In genomic region chr4:26861434-26862186, GRCh38 we compare ENCODE assay signal across 9 cellular contexts. TPM values are rescaled to one million over a fixed set of nuclear protein-coding genes. Genes with fewer than 3 reads are reported as not detected.
A peak's percentile ranks its signal among the peaks of the same experiment; 100 is the strongest.
DNase-seq lines count a peak whose midpoint lies in the region; ATAC-seq, FAIRE-seq and TF ChIP-seq lines count a peak whose summit lies in the region.
"Had no signal": no experiment of that assay in that cellular context is flagged by ENCODE, and none has a peak within 500 bp of the region (broad histone marks: within the 10 kb centered on the region; RNA-seq: fewer than 3 reads in every experiment).

No MANE protein-coding gene starts in this region.

- H3K4me2 ChIP-seq in HepG2 (ENCODE audit: low read depth, low read length): peak overlapping the region; percentile 73

- no peak for FAIRE-seq in HepG2 (lab: Jason Lieb, UNC)
- FAIRE-seq: G401.6 had no signal

- H3K4me3 ChIP-seq in colonic mucosa: peak overlapping the region; percentile 67
- peak overlapping the region; percentile 80 to 91 (median 89) for H3K4me3 ChIP-seq in HepG2 (replicated peaks in 1 of 3; ENCODE audit: insufficient read depth in 1 of 3, low read depth in 2 of 3, low read length in 3 of 3)

- no peak for TF ChIP-seq CTCF in colonic mucosa (IDR thresholded peaks at IDR 0.05)
- no peak for TF ChIP-seq CTCF in HepG2 (CRISPR knock-in tag; IDR thresholded peaks at IDR 0.05)

- H3K4me1 ChIP-seq in colonic mucosa (peaks cover 7% of the 10 kb centered on the region), HepG2 (ENCODE audit: insufficient read depth, low read length) (peaks cover 52% of the 10 kb centered on the region)

- H3K27ac ChIP-seq in colonic mucosa (peak overlapping the region; percentile 97), HepG2 (ENCODE audit: extremely low read length, insufficient read depth, low read length) (peak overlapping the region; percentile 78)

- intact Hi-C loops in activated CD4-positive, alpha-beta T cell treated with anti-CD3 and anti-CD28 coated beads for 36 hours (cut with DNase I, micrococcal nuclease): loop anchor here (1.0 to 10.0 kb wide), 10 partner anchors 12 to 1627 kb away; partner anchors contain the start of genes PI4K2B (in 1 of the 2), RBPJ (in 1 of the 2) and ZCCHC4 (in 1 of the 2)
- intact Hi-C loops in colonic mucosa (cut with DNase I) (loop anchor here (10.0 kb wide), 1 partner anchor 143 kb away; no protein-coding TSS in a partner anchor), HepG2 (cut with micrococcal nuclease; ENCODE audit: unreplicated experiment) (no loop called here)

- no peaks in the 10 kb centered on the region for H3K9me3 Mint-ChIP-seq in activated CD4-positive, alpha-beta T cell treated with anti-CD3 and anti-CD28 coated beads for 36 hours (ENCODE audit: low read depth)

- no peak overlapping the region for H2AFZ ChIP-seq in HepG2 (ENCODE audit: low read length)

- DNase-seq in SIG-M5 treated with dmso at 0.1 percent for 504 hours (lab: John Stamatoyannopoulos, UW; ENCODE audit: unreplicated experiment) (peak; percentile 58), SIG-M5 (lab: John Stamatoyannopoulos, UW) (no peak), NCI-H2227 (lab: John Stamatoyannopoulos, UW; ENCODE audit: unreplicated experiment) (peak; percentile 57), colonic mucosa (peak; percentile 78), HepG2 (ENCODE audit: low spot score) (peak; percentile 44)
- peak; percentile 89 for DNase-seq in activated CD4-positive, alpha-beta T cell treated with anti-CD3 and anti-CD28 coated beads for 36 hours
- peak; percentile 56 to 72 for DNase-seq in stimulated activated CD4-positive, alpha-beta T cell treated with anti-CD3 and anti-CD28 coated beads, Interleukin-4, amount 100 ng/mL, for 48 hours (ENCODE audit: low read depth in 2 of 2)

- H3K4me3 Mint-ChIP-seq in activated CD4-positive, alpha-beta T cell treated with anti-CD3 and anti-CD28 coated beads for 36 hours: peak overlapping the region; percentile 91

- POLR2A ChIA-PET in activated CD4-positive, alpha-beta T cell treated with anti-CD3 and anti-CD28 coated beads for 36 hours (lab: Charles Lee): interaction anchor here (0.6 to 2.8 kb wide), 7 partner anchors 12 to 1701 kb away, joined by 3 to 22 read pairs (median 3); partner anchors contain the start of gene SEPSECS
- POLR2A ChIA-PET in HepG2 (lab: Yijun Ruan, JAX): interaction anchor here (0.9 to 2.7 kb wide), 2 partner anchors 40 to 138 kb away, joined by 3 to 11 read pairs; no protein-coding TSS in a partner anchor

- peaks cover 57% of the 10 kb centered on the region for H3K4me1 Mint-ChIP-seq in activated CD4-positive, alpha-beta T cell treated with anti-CD3 and anti-CD28 coated beads for 36 hours

- TF ChIP-seq RAD21 in HepG2 (CRISPR knock-in tag; IDR thresholded peaks at IDR 0.05): no peak

- peaks cover 47% of the 10 kb centered on the region for H3K79me2 ChIP-seq in HepG2 (ENCODE audit: insufficient read depth, low read length)

- TF ChIP-seq EP300 in HepG2 (IDR thresholded peaks at IDR 0.05; ENCODE audit: low read depth in 2 of 2, low read length in 2 of 2): no peak
- TF ChIP-seq EP300 in HepG2 (CRISPR knock-in tag; IDR thresholded peaks at IDR 0.05; ENCODE audit: borderline replicate concordance): no peak

- H3K36me3 ChIP-seq in colonic mucosa (no peaks in the 10 kb centered on the region), HepG2 (replicated peaks in 1 of 2; ENCODE audit: control insufficient read depth in 1 of 2, insufficient read depth in 2 of 2, low read length in 2 of 2) (no peaks in the 10 kb centered on the region)

- TF ChIP-seq POLR2A in HepG2 (IDR thresholded peaks at IDR 0.05; ENCODE audit: insufficient read depth in 1 of 2, low read depth in 2 of 2, low read length in 2 of 2): no peak

- H3K27me3 ChIP-seq in colonic mucosa: no peaks in the 10 kb centered on the region
- H3K27me3 ChIP-seq in HepG2 (ENCODE audit: control insufficient read depth in 1 of 2, insufficient read depth in 2 of 2, low read length in 2 of 2): no peaks in the 10 kb centered on the region; a peak in 1 of 5 replicates

- 0% methylated on average over 17 of the region's 36 CpGs for WGBS in HepG2 (ENCODE audit: low lambda C conversion rate)

- H3K9me3 ChIP-seq in colonic mucosa (no peaks in the 10 kb centered on the region), HepG2 (ENCODE audit: low read length) (no peaks in the 10 kb centered on the region)

- TSS peak; percentile 43 for BruUV-seq in HepG2 (replicated peaks; lab: Mats Ljungman, UMichigan)

- H3K9ac ChIP-seq in colonic mucosa (ENCODE audit: low read depth in 2 of 2, low read length in 2 of 2) (peak overlapping the region; percentile 89 to 90), HepG2 (ENCODE audit: insufficient read depth, low read depth, low read length) (peak overlapping the region; percentile 66)

- CTCF ChIA-PET in activated CD4-positive, alpha-beta T cell treated with anti-CD3 and anti-CD28 coated beads for 36 hours (lab: Charles Lee): interaction anchor here (0.6 to 2.9 kb wide), 6 partner anchors 7 to 151 kb away, joined by 4 to 15 read pairs (median 4); no protein-coding TSS in a partner anchor
- CTCF ChIA-PET in HepG2 (lab: Yijun Ruan, JAX; ENCODE audit: low intra/inter-chr PET ratio, low total read pairs): no interaction called here

- no peaks in the 10 kb centered on the region for H3K27me3 Mint-ChIP-seq in activated CD4-positive, alpha-beta T cell treated with anti-CD3 and anti-CD28 coated beads for 36 hours

- H3K36me3 Mint-ChIP-seq in activated CD4-positive, alpha-beta T cell treated with anti-CD3 and anti-CD28 coated beads for 36 hours (ENCODE audit: low read depth): no peaks in the 10 kb centered on the region

- in situ Hi-C loops in HepG2 (cut with HindIII; ENCODE audit: extremely low pct_ligation_motif_present, low pct_unique_long_range_greater_than_20kb): no loop called here

- H3K27ac Mint-ChIP-seq in activated CD4-positive, alpha-beta T cell treated with anti-CD3 and anti-CD28 coated beads for 36 hours: peak overlapping the region; percentile 95

- no peaks in the 10 kb centered on the region; the same call in 1 of the 2 replicates for H4K20me1 ChIP-seq in HepG2 (ENCODE audit: insufficient read depth, low read length)

- ATAC-seq in HG03064 (IDR thresholded peaks at IDR 0.05; ENCODE audit: low read depth, unreplicated experiment) (peak; percentile 46), HepG2 (peak; percentile 50)
- ATAC-seq in activated CD4-positive, alpha-beta T cell treated with anti-CD3 and anti-CD28 coated beads for 36 hours: peak; percentile 43

TF ChIP-seq in HepG2, 621 proteins besides CTCF, POLR2A, EP300 and RAD21 (continues in another document):
- 0 out of 2 replicates have a peak, but pooled peaks have one; percentile 26 for TF ChIP-seq MED1 (CRISPR knock-in tag; IDR thresholded peaks at IDR 0.05)
- TF ChIP-seq NRL (CRISPR knock-in tag; IDR thresholded peaks at IDR 0.05; ENCODE audit: borderline replicate concordance): no peak
- TF ChIP-seq SMAD1 (CRISPR knock-in tag; IDR thresholded peaks at IDR 0.05; ENCODE audit: borderline replicate concordance, low read depth): no peak
- no peak for TF ChIP-seq ATAD3A (CRISPR knock-in tag; IDR thresholded peaks at IDR 0.05)
- TF ChIP-seq ZSCAN29 (CRISPR knock-in tag; conservative IDR thresholded peaks at IDR 0.05): no peak
- TF ChIP-seq ZNF724P (CRISPR knock-in tag; IDR thresholded peaks at IDR 0.05; ENCODE audit: borderline replicate concordance): no peak
- no peak for TF ChIP-seq ETS1 (CRISPR knock-in tag; IDR thresholded peaks at IDR 0.05)
- TF ChIP-seq KDM3A (CRISPR knock-in tag; IDR thresholded peaks at IDR 0.05; ENCODE audit: low read depth): 0 out of 2 replicates have a peak, but pooled peaks have one; percentile 41
- no peak for TF ChIP-seq SNAPC5 (CRISPR knock-in tag; IDR thresholded peaks at IDR 0.05; ENCODE audit: borderline replicate concordance)
- peak; percentile 54; the same call in 1 of the 2 replicates for TF ChIP-seq SIN3A (IDR thresholded peaks at IDR 0.05; ENCODE audit: borderline replicate concordance, low read depth, low read length)

RNA-seq across cellular contexts. Expression of gene STIM2, which starts 1.0 kb away (rescaled TPM):
- 10 to 100 TPM; 32.9 to 36.4 TPM for total RNA-seq in activated CD4-positive, alpha-beta T cell treated with anti-CD3 and anti-CD28 coated beads for 36 hours
- total RNA-seq in colonic mucosa: 10 to 100 TPM; 20.7 to 30.3 TPM
- 8.2 and 19.3 TPM in 2 replicates for total RNA-seq in HepG2 (2016; rRNA removed; fragmentation: Illumina TruSeq; extraction: Trizol)
- 3.5 and 6.1 TPM in 2 replicates for total RNA-seq in HepG2 (2016; cell fraction: cytosol; rRNA removed; fragmentation: Illumina TruSeq; extraction: Trizol; ENCODE audit: low read depth)
- total RNA-seq in HepG2 (2016; cell fraction: insoluble cytoplasmic fraction; rRNA removed; fragmentation: Illumina TruSeq; extraction: Trizol): 9.9 and 21.5 TPM in 2 replicates
- total RNA-seq in HepG2 (2016; cell fraction: membrane; rRNA removed; fragmentation: Illumina TruSeq; extraction: Trizol): 6.0 and 6.1 TPM in 2 replicates
- total RNA-seq in HepG2 (2016; cell fraction: nucleus; rRNA removed; fragmentation: Illumina TruSeq; extraction: Trizol): 33.3 and 39.0 TPM in 2 replicates
- polyA plus RNA-seq in HepG2 (2011; rRNA removed): 19.4 and 22.3 TPM in 2 replicates
- polyA plus RNA-seq in HepG2 (2011; cell fraction: cytosol; rRNA removed): 7.8 and 10.6 TPM in 2 replicates
- 48.3 and 53.9 TPM in 2 replicates for polyA plus RNA-seq in HepG2 (2011; cell fraction: nucleus; rRNA removed)
- 15.2 and 16.9 TPM in 2 replicates for polyA plus RNA-seq in HepG2 (2012)
- polyA plus RNA-seq in HepG2 (2016; cell fraction: cytosol; fragmentation: Illumina TruSeq; extraction: Trizol; ENCODE audit: low read depth): 2.1 and 3.3 TPM in 2 replicates
- 7.2 and 7.9 TPM in 2 replicates for polyA plus RNA-seq in HepG2 (2016; cell fraction: insoluble cytoplasmic fraction; fragmentation: Illumina TruSeq; extraction: Trizol; ENCODE audit: low read depth)
- 3.2 and 4.3 TPM in 2 replicates for polyA plus RNA-seq in HepG2 (2016; cell fraction: membrane; fragmentation: Illumina TruSeq; extraction: Trizol; ENCODE audit: low read depth)
- 47.5 and 50.9 TPM in 2 replicates for polyA plus RNA-seq in HepG2 (2016; cell fraction: nucleus; fragmentation: Illumina TruSeq; extraction: Trizol; ENCODE audit: insufficient read depth, low read depth)
- 26.2 and 31.6 TPM in 2 replicates for polyA minus RNA-seq in HepG2 (2011; rRNA and poly(A)+ RNA removed; ENCODE audit: low replicate concordance)
- polyA minus RNA-seq in HepG2 (2011; cell fraction: cytosol; rRNA and poly(A)+ RNA removed): 6.8 and 8.5 TPM in 2 replicates
- polyA minus RNA-seq in HepG2 (2011; cell fraction: nucleus; rRNA and poly(A)+ RNA removed): 42.7 and 42.8 TPM in 2 replicates
